8 cellular contexts compared by ENCODE assay signal in genomic region chr15:82538961-82539689, GRCh38. TPM values are rescaled to one million over a fixed set of nuclear protein-coding genes. Genes with fewer than 3 reads are reported as not detected.
DNase-seq lines count a peak whose midpoint lies in the region; ATAC-seq and TF ChIP-seq lines count a peak whose summit lies in the region.

No MANE protein-coding gene starts in this region.

- H3K27me3 ChIP-seq in colonic mucosa = no peaks in the 10 kb centered on the region

- ATAC-seq in GM18870 (IDR thresholded peaks at IDR 0.05; ENCODE audit: unreplicated experiment) (no peak), HG03378 (IDR thresholded peaks at IDR 0.05; ENCODE audit: unreplicated experiment) (no peak)

- H3K9me3 ChIP-seq in colonic mucosa = no peaks in the 10 kb centered on the region

- intact Hi-C loops in colonic mucosa (cut with DNase I) = loop anchor here (10.0 kb wide), 2 partner anchors 216 to 476 kb away; partner anchors contain the start of gene C15orf40

- H3K9ac ChIP-seq in colonic mucosa (ENCODE audit: low read depth in 2 of 2, low read length in 2 of 2) = peak overlapping the region; percentile 93 to 95

- TF ChIP-seq CTCF in colonic mucosa (IDR thresholded peaks at IDR 0.05) (no peak), GM13976 (IDR thresholded peaks at IDR 0.05; ENCODE audit: borderline replicate concordance, control extremely low read depth, extremely low read depth, insufficient read depth, missing control alignments) (no peak)

- H3K27ac ChIP-seq in colonic mucosa = peak overlapping the region; percentile 79

- H3K4me3 ChIP-seq in colonic mucosa = peak overlapping the region; percentile 99

- in situ Hi-C loops in GM13976 (cut with MboI; ENCODE audit: low sequenced_read_pairs, unreplicated experiment) = loop anchor here (10.0 kb wide), 1 partner anchor 466 kb away; no protein-coding TSS in a partner anchor

- H3K4me1 ChIP-seq in colonic mucosa = peaks cover 4% of the 10 kb centered on the region

- peaks cover 19% of the 10 kb centered on the region for H3K36me3 ChIP-seq in colonic mucosa

- DNase-seq in AG08396 (ENCODE audit: low spot score) (peak; percentile 27), LoVo (ENCODE audit: low spot score) (peak; percentile 25), colonic mucosa (no peak), myocyte (ENCODE audit: low read depth) (peak; percentile 11), GM13976 (ENCODE audit: low spot score) (no peak)
- DNase-seq in activated CD4-positive, CD25-positive, alpha-beta regulatory T cell (lab: John Stamatoyannopoulos, UW) = no peak

RNA-seq across cellular contexts. Expression of gene RPS17, which starts 1.1 kb away (rescaled TPM):
- total RNA-seq in colonic mucosa = 1,000 to 10,000 TPM in 1 of 2 donors, 100 to 1,000 TPM in 1; 909 to 1,247 TPM
- 1,837 and 2,286 TPM in 2 replicates for total RNA-seq in myocyte
- 2,433 TPM for polyA plus RNA-seq in myocyte (2012)

Comparison
In these comparisons a context has a peak if more than half of its experiments do, and no peak if none do; other contexts are left out.
1. DNase-seq: peak in AG08396 (single experiment), LoVo (single experiment) and myocyte (single experiment); none in colonic mucosa (single experiment), activated CD4-positive, CD25-positive, alpha-beta regulatory T cell (0 of 4) and GM13976 (single experiment).